In the genomic region with DNA sequence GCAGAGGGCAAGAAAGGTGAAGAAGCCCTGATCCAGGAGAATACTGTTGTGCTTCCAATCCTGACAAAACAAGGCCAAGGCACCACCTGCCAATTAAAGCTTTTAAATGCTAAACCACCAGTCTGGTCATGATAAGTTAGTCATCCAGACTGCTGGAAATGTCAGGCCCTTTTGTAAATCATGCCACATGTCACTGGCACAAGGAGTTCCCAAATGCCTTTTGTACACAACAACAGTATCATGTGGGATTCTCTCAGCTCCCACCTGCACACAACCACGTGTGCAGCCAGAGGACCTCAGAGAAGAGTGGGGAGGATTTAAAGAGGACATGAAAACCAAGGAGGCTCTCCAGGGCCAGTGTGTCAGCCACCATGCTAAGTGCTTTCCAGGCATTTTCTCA, we compare ENCODE assay signal across 1 cellular context.
TF ChIP-seq lines count a peak whose summit lies in the region.

No MANE protein-coding gene starts in this region.

TF ChIP-seq in GM23338, 12 proteins besides CTCF, POLR2A, EP300 and RAD21 (continued from another document):
- TF ChIP-seq, protein P1, sequence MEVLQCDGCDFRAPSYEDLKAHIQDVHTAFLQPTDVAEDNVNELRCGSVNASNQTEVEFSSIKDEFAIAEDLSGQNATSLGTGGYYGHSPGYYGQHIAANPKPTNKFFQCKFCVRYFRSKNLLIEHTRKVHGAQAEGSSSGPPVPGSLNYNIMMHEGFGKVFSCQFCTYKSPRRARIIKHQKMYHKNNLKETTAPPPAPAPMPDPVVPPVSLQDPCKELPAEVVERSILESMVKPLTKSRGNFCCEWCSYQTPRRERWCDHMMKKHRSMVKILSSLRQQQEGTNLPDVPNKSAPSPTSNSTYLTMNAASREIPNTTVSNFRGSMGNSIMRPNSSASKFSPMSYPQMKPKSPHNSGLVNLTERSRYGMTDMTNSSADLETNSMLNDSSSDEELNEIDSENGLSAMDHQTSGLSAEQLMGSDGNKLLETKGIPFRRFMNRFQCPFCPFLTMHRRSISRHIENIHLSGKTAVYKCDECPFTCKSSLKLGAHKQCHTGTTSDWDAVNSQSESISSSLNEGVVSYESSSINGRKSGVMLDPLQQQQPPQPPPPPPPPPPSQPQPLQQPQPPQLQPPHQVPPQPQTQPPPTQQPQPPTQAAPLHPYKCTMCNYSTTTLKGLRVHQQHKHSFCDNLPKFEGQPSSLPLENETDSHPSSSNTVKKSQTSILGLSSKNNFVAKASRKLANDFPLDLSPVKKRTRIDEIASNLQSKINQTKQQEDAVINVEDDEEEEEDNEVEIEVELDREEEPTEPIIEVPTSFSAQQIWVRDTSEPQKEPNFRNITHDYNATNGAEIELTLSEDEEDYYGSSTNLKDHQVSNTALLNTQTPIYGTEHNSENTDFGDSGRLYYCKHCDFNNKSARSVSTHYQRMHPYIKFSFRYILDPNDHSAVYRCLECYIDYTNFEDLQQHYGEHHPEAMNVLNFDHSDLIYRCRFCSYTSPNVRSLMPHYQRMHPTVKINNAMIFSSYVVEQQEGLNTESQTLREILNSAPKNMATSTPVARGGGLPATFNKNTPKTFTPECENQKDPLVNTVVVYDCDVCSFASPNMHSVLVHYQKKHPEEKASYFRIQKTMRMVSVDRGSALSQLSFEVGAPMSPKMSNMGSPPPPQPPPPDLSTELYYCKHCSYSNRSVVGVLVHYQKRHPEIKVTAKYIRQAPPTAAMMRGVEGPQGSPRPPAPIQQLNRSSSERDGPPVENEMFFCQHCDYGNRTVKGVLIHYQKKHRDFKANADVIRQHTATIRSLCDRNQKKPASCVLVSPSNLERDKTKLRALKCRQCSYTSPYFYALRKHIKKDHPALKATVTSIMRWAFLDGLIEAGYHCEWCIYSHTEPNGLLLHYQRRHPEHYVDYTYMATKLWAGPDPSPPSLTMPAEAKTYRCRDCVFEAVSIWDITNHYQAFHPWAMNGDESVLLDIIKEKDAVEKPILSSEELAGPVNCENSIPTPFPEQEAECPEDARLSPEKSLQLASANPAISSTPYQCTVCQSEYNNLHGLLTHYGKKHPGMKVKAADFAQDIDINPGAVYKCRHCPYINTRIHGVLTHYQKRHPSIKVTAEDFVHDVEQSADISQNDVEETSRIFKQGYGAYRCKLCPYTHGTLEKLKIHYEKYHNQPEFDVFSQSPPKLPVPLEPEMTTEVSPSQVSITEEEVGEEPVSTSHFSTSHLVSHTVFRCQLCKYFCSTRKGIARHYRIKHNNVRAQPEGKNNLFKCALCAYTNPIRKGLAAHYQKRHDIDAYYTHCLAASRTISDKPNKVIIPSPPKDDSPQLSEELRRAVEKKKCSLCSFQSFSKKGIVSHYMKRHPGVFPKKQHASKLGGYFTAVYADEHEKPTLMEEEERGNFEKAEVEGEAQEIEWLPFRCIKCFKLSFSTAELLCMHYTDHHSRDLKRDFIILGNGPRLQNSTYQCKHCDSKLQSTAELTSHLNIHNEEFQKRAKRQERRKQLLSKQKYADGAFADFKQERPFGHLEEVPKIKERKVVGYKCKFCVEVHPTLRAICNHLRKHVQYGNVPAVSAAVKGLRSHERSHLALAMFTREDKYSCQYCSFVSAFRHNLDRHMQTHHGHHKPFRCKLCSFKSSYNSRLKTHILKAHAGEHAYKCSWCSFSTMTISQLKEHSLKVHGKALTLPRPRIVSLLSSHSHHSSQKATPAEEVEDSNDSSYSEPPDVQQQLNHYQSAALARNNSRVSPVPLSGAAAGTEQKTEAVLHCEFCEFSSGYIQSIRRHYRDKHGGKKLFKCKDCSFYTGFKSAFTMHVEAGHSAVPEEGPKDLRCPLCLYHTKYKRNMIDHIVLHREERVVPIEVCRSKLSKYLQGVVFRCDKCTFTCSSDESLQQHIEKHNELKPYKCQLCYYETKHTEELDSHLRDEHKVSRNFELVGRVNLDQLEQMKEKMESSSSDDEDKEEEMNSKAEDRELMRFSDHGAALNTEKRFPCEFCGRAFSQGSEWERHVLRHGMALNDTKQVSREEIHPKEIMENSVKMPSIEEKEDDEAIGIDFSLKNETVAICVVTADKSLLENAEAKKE (CRISPR knock-in tag; IDR thresholded peaks at IDR 0.05), result no peak
- no peak for TF ChIP-seq STAT1 (IDR thresholded peaks at IDR 0.05; ENCODE audit: unreplicated experiment)
- TF ChIP-seq, protein P2, sequence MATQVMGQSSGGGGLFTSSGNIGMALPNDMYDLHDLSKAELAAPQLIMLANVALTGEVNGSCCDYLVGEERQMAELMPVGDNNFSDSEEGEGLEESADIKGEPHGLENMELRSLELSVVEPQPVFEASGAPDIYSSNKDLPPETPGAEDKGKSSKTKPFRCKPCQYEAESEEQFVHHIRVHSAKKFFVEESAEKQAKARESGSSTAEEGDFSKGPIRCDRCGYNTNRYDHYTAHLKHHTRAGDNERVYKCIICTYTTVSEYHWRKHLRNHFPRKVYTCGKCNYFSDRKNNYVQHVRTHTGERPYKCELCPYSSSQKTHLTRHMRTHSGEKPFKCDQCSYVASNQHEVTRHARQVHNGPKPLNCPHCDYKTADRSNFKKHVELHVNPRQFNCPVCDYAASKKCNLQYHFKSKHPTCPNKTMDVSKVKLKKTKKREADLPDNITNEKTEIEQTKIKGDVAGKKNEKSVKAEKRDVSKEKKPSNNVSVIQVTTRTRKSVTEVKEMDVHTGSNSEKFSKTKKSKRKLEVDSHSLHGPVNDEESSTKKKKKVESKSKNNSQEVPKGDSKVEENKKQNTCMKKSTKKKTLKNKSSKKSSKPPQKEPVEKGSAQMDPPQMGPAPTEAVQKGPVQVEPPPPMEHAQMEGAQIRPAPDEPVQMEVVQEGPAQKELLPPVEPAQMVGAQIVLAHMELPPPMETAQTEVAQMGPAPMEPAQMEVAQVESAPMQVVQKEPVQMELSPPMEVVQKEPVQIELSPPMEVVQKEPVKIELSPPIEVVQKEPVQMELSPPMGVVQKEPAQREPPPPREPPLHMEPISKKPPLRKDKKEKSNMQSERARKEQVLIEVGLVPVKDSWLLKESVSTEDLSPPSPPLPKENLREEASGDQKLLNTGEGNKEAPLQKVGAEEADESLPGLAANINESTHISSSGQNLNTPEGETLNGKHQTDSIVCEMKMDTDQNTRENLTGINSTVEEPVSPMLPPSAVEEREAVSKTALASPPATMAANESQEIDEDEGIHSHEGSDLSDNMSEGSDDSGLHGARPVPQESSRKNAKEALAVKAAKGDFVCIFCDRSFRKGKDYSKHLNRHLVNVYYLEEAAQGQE (IDR thresholded peaks at IDR 0.05; ENCODE audit: unreplicated experiment), result no peak
